9 cellular contexts compared by ENCODE assay signal in the genomic region with DNA sequence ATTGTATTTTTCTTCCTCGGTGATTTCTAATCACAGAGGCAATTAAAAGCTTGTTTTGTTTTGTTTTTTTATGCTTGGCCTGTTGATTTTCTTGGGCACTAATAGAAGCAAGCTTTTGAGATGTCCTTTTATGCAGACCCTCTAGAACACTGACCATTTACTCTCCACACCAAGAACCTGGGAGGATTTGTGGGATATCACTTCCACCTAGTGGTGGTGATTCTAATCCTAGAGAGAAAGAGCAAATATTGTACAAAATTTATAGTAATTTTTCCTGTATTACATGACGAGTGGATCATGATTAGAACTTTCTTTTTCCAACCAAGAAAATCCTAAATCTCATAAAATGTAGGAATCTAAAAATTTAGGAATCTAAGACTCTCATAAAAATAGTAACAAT. TPM values are rescaled to one million over a fixed set of nuclear protein-coding genes. Genes with fewer than 3 reads are reported as not detected.
DNase-seq lines count a peak whose midpoint lies in the region; ATAC-seq, FAIRE-seq and TF ChIP-seq lines count a peak whose summit lies in the region.
"Had no signal": no experiment of that assay in that cellular context is flagged by ENCODE, and none has a peak within 500 bp of the region (broad histone marks: within the 10 kb centered on the region; RNA-seq: fewer than 3 reads in every experiment).

No MANE protein-coding gene starts in this region.

- CTCF ChIA-PET in CD8-positive, alpha-beta T cell (lab: Charles Lee) = interaction anchor here (1.0 kb wide), 1 partner anchor 113 kb away, joined by 3 read pairs; no protein-coding TSS in a partner anchor

- H3K36me3 ChIP-seq in CD8-positive, alpha-beta T cell (ENCODE audit: insufficient read depth, low read length) = peaks cover 5% of the 10 kb centered on the region
- H3K36me3 ChIP-seq in liver (ENCODE audit: control insufficient read depth in 4 of 4, insufficient read depth in 3 of 4, low read depth in 1 of 4, low read length in 3 of 4) = peaks cover 0 to 3% (median under 1%) of the 10 kb centered on the region in 4 donors

- DNase-seq in CD8-positive, alpha-beta T cell = no peak
- DNase-seq in LHCN-M2 (ENCODE audit: low read depth) = peak; percentile 40
- peak; percentile 39 for DNase-seq in astrocyte of the cerebellum (ENCODE audit: low read depth)
- DNase-seq in GM19239 (ENCODE audit: insufficient read length, low spot score) = no peak
- no peak for DNase-seq in urothelium cell line (ENCODE audit: low spot score)
- DNase-seq in NK-92 (lab: John Stamatoyannopoulos, UW; ENCODE audit: unreplicated experiment) = no peak

- no peak overlapping the region for H3K9ac ChIP-seq in liver (ENCODE audit: low read depth in 1 of 2, low read length in 2 of 2)

- H3K36me3 Mint-ChIP-seq in CD8-positive, alpha-beta T cell = peaks cover 53% of the 10 kb centered on the region

- peaks cover 21% of the 10 kb centered on the region for H3K4me1 Mint-ChIP-seq in CD8-positive, alpha-beta T cell (ENCODE audit: low read depth)

- FAIRE-seq in GM19239 (lab: Jason Lieb, UNC) (no peak), urothelium cell line (lab: Jason Lieb, UNC) (no peak)
- FAIRE-seq: colon had no signal

- no peak overlapping the region for H3K4me3 Mint-ChIP-seq in CD8-positive, alpha-beta T cell

- H3K4me1 ChIP-seq in CD8-positive, alpha-beta T cell (ENCODE audit: insufficient read depth, low read length) = peaks cover 9% of the 10 kb centered on the region
- no peaks in the 10 kb centered on the region for H3K4me1 ChIP-seq in liver (ENCODE audit: control insufficient read depth in 4 of 4, insufficient read depth in 4 of 4, low read length in 3 of 4)

- no peak overlapping the region for H3K4me3 ChIP-seq in CD8-positive, alpha-beta T cell (ENCODE audit: low read depth, low read length)
- no peak overlapping the region for H3K4me3 ChIP-seq in astrocyte of the cerebellum (ENCODE audit: low read depth, low read length)
- no peak overlapping the region for H3K4me3 ChIP-seq in liver (ENCODE audit: low read depth in 1 of 3, low read length in 3 of 3)

- no peak for ATAC-seq in CD8-positive, alpha-beta T cell
- ATAC-seq in GM21515 (IDR thresholded peaks at IDR 0.05; ENCODE audit: unreplicated experiment) = no peak

- WGBS in liver = 66% methylated on average over 2 of the region's 2 CpGs

- intact Hi-C loops in CD8-positive, alpha-beta T cell (cut with DNase I, micrococcal nuclease) = loop anchor here in 1 of 2 experiments (2.0 kb wide), 1 partner anchor 128 kb away; no protein-coding TSS in a partner anchor

- H3K27me3 ChIP-seq in CD8-positive, alpha-beta T cell (ENCODE audit: insufficient read depth, low read length) = no peaks in the 10 kb centered on the region
- H3K27me3 ChIP-seq in liver (ENCODE audit: control insufficient read depth in 4 of 4, insufficient read depth in 4 of 4, low read length in 3 of 4) = no peaks in the 10 kb centered on the region

- H3K9me3 ChIP-seq in CD8-positive, alpha-beta T cell (ENCODE audit: low read length) = no peaks in the 10 kb centered on the region
- no peaks in the 10 kb centered on the region for H3K9me3 ChIP-seq in liver (ENCODE audit: control insufficient read depth in 4 of 4, low read length in 3 of 4)

- TF ChIP-seq RAD21 in liver (IDR thresholded peaks at IDR 0.05) = peak; percentile 83 to 87

- peak overlapping the region; percentile 62 for H3K27ac Mint-ChIP-seq in CD8-positive, alpha-beta T cell

- no peaks in the 10 kb centered on the region for H3K9me3 Mint-ChIP-seq in CD8-positive, alpha-beta T cell

- H3K27me3 Mint-ChIP-seq in CD8-positive, alpha-beta T cell (ENCODE audit: low read depth) = no peaks in the 10 kb centered on the region

- in situ Hi-C loops in astrocyte of the cerebellum (cut with HindIII; ENCODE audit: low sequenced_read_pairs) = loop anchor here (25.0 kb wide), 1 partner anchor 424 kb away; no protein-coding TSS in a partner anchor

- POLR2A ChIA-PET in CD8-positive, alpha-beta T cell (lab: Charles Lee) = interaction anchor here (0.6 kb wide), 1 partner anchor 42 kb away, joined by 3 read pairs; no protein-coding TSS in a partner anchor

- H3K27ac ChIP-seq in CD8-positive, alpha-beta T cell (ENCODE audit: low read depth, low read length) = no peak overlapping the region
- H3K27ac ChIP-seq in liver (ENCODE audit: low read depth in 1 of 2, low read length in 2 of 2) = no peak overlapping the region

- TF ChIP-seq CTCF in CD8-positive, alpha-beta T cell (IDR thresholded peaks at IDR 0.05) = no peak
- peak; percentile 51 for TF ChIP-seq CTCF in astrocyte of the cerebellum (IDR thresholded peaks at IDR 0.05; ENCODE audit: low read depth, low read length, missing control alignments)
- TF ChIP-seq CTCF in liver (IDR thresholded peaks at IDR 0.05; ENCODE audit: low read depth, low read length, missing input control) = peak; percentile 48

TF ChIP-seq in liver, 16 proteins besides CTCF, POLR2A, EP300 and RAD21:
- no peak for TF ChIP-seq JUND (IDR thresholded peaks at IDR 0.05)
- TF ChIP-seq, protein P1, sequence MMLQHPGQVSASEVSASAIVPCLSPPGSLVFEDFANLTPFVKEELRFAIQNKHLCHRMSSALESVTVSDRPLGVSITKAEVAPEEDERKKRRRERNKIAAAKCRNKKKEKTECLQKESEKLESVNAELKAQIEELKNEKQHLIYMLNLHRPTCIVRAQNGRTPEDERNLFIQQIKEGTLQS (IDR thresholded peaks at IDR 0.05) = no peak
- TF ChIP-seq, protein P2, sequence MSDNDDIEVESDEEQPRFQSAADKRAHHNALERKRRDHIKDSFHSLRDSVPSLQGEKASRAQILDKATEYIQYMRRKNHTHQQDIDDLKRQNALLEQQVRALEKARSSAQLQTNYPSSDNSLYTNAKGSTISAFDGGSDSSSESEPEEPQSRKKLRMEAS (IDR thresholded peaks at IDR 0.05) = no peak
- no peak for TF ChIP-seq RXRA (IDR thresholded peaks at IDR 0.05)
- TF ChIP-seq NR2F2 (IDR thresholded peaks at IDR 0.05) = no peak
- no peak for TF ChIP-seq EGR1 (IDR thresholded peaks at IDR 0.05; ENCODE audit: low read depth in 2 of 2)
- no peak for TF ChIP-seq GABPA (IDR thresholded peaks at IDR 0.05 in 1 of 2, conservative IDR thresholded peaks at IDR 0.05 in 1 of 2)
- no peak for TF ChIP-seq TAF1 (conservative IDR thresholded peaks at IDR 0.05)
- TF ChIP-seq, protein P3, sequence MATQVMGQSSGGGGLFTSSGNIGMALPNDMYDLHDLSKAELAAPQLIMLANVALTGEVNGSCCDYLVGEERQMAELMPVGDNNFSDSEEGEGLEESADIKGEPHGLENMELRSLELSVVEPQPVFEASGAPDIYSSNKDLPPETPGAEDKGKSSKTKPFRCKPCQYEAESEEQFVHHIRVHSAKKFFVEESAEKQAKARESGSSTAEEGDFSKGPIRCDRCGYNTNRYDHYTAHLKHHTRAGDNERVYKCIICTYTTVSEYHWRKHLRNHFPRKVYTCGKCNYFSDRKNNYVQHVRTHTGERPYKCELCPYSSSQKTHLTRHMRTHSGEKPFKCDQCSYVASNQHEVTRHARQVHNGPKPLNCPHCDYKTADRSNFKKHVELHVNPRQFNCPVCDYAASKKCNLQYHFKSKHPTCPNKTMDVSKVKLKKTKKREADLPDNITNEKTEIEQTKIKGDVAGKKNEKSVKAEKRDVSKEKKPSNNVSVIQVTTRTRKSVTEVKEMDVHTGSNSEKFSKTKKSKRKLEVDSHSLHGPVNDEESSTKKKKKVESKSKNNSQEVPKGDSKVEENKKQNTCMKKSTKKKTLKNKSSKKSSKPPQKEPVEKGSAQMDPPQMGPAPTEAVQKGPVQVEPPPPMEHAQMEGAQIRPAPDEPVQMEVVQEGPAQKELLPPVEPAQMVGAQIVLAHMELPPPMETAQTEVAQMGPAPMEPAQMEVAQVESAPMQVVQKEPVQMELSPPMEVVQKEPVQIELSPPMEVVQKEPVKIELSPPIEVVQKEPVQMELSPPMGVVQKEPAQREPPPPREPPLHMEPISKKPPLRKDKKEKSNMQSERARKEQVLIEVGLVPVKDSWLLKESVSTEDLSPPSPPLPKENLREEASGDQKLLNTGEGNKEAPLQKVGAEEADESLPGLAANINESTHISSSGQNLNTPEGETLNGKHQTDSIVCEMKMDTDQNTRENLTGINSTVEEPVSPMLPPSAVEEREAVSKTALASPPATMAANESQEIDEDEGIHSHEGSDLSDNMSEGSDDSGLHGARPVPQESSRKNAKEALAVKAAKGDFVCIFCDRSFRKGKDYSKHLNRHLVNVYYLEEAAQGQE (IDR thresholded peaks at IDR 0.05) = no peak
- TF ChIP-seq, protein P4, sequence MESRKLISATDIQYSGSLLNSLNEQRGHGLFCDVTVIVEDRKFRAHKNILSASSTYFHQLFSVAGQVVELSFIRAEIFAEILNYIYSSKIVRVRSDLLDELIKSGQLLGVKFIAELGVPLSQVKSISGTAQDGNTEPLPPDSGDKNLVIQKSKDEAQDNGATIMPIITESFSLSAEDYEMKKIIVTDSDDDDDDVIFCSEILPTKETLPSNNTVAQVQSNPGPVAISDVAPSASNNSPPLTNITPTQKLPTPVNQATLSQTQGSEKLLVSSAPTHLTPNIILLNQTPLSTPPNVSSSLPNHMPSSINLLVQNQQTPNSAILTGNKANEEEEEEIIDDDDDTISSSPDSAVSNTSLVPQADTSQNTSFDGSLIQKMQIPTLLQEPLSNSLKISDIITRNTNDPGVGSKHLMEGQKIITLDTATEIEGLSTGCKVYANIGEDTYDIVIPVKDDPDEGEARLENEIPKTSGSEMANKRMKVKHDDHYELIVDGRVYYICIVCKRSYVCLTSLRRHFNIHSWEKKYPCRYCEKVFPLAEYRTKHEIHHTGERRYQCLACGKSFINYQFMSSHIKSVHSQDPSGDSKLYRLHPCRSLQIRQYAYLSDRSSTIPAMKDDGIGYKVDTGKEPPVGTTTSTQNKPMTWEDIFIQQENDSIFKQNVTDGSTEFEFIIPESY (IDR thresholded peaks at IDR 0.05) = no peak
- no peak for TF ChIP-seq HNF4A (conservative IDR thresholded peaks at IDR 0.05)
- no peak for TF ChIP-seq HNF4G (IDR thresholded peaks at IDR 0.05)
TF ChIP-seq in liver: peak in this region for 0.

RNA-seq across cellular contexts. Expression of a gene that starts 23.4 kb away (rescaled TPM):
- total RNA-seq in CD8-positive, alpha-beta T cell = 1 to 10 TPM; 7.2 to 7.8 TPM
- total RNA-seq in LHCN-M2 (2014; rRNA removed) (13.7 and 16.7 TPM in 2 replicates), liver (1 to 10 TPM; 4.6 to 6.1 TPM)
- polyA plus RNA-seq in LHCN-M2 (2012) = 3.6 TPM
- under 1 TPM; 0.67 to 0.93 TPM for polyA plus RNA-seq in liver

Comparison
In these comparisons a context has a peak if more than half of its experiments do, and no peak if none do; other contexts are left out.
1. DNase-seq: peak in LHCN-M2 (single experiment) and astrocyte of the cerebellum (single experiment); none in CD8-positive, alpha-beta T cell (0 of 7), GM19239 (single experiment), urothelium cell line (single experiment) and NK-92 (single experiment).